ENCODE assay signal across 8 cellular contexts in genomic region chr2:128317186-128317897, GRCh38. TPM values are rescaled to one million over a fixed set of nuclear protein-coding genes. Genes with fewer than 3 reads are reported as not detected.
DNase-seq lines count a peak whose midpoint lies in the region; ATAC-seq, FAIRE-seq and TF ChIP-seq lines count a peak whose summit lies in the region.

No MANE protein-coding gene starts in this region.

- H3K27me3 Mint-ChIP-seq in T-helper 1 cell treated with Interleukin-12 subunit alpha and Interleukin-12 subunit beta and Interleukin-4 antibody, amounts not matched to agents 30 μg/mL and 1 μg/mL, for 36 hours (ENCODE audit: low read depth) = peaks cover 21% of the 10 kb centered on the region
- peaks cover 23% of the 10 kb centered on the region for H3K27me3 Mint-ChIP-seq in endothelial cell (ENCODE audit: unreplicated experiment)
- H3K27me3 Mint-ChIP-seq in naive thymus-derived CD4-positive, alpha-beta T cell = peaks cover 0 to 19% (median 0%) of the 10 kb centered on the region in 5 donors

- TF ChIP-seq CTCF in D721Med (IDR thresholded peaks at IDR 0.05; ENCODE audit: insufficient read depth, missing control alignments) (no peak), endothelial cell (IDR thresholded peaks at IDR 0.05; ENCODE audit: unreplicated experiment) (no peak)

- peak overlapping the region; percentile 88 for H3K4me3 Mint-ChIP-seq in T-helper 1 cell treated with Interleukin-12 subunit alpha and Interleukin-12 subunit beta and Interleukin-4 antibody, amounts not matched to agents 30 μg/mL and 1 μg/mL, for 36 hours
- peak overlapping the region; percentile 89 for H3K4me3 Mint-ChIP-seq in endothelial cell (ENCODE audit: unreplicated experiment)
- H3K4me3 Mint-ChIP-seq in naive thymus-derived CD4-positive, alpha-beta T cell = peak overlapping the region; percentile 83 to 92 (median 88)

- ATAC-seq in GM19438 (IDR thresholded peaks at IDR 0.05; ENCODE audit: low read depth, unreplicated experiment) (peak; percentile 38), HG03460 (IDR thresholded peaks at IDR 0.05; ENCODE audit: unreplicated experiment) (peak; percentile 45)
- no peak for ATAC-seq in naive thymus-derived CD4-positive, alpha-beta T cell

- intact Hi-C loops in naive thymus-derived CD4-positive, alpha-beta T cell (cut with micrococcal nuclease) = loop anchor here (5.0 to 10.0 kb wide), 4 partner anchors 85 to 615 kb away; partner anchors contain the start of genes SFT2D3 (in 1 of the 2) and UGGT1 (in 1 of the 2)

- H3K4me1 ChIP-seq in naive thymus-derived CD4-positive, alpha-beta T cell (ENCODE audit: control insufficient read depth in 2 of 2, insufficient read depth in 2 of 2, low read length in 2 of 2) = peaks cover 15 to 30% of the 10 kb centered on the region in 2 donors

- no peak overlapping the region for H3K27ac ChIP-seq in naive thymus-derived CD4-positive, alpha-beta T cell (ENCODE audit: low read depth, low read length)

- peak overlapping the region; percentile 63 for H3K4me3 ChIP-seq in naive thymus-derived CD4-positive, alpha-beta T cell (ENCODE audit: low read length)

- POLR2A ChIA-PET in naive thymus-derived CD4-positive, alpha-beta T cell (lab: Charles Lee) = no interaction called here

- no peaks in the 10 kb centered on the region for H3K9me3 ChIP-seq in naive thymus-derived CD4-positive, alpha-beta T cell (ENCODE audit: control insufficient read depth in 2 of 3, low read length in 3 of 3)

- H3K36me3 ChIP-seq in naive thymus-derived CD4-positive, alpha-beta T cell (ENCODE audit: control insufficient read depth in 2 of 3, insufficient read depth in 3 of 3, low read length in 3 of 3) = peaks cover 0 to 3% (median 0%) of the 10 kb centered on the region in 3 experiments

- peak overlapping the region; percentile 70 for H3K27ac Mint-ChIP-seq in T-helper 1 cell treated with Interleukin-12 subunit alpha and Interleukin-12 subunit beta and Interleukin-4 antibody, amounts not matched to agents 30 μg/mL and 1 μg/mL, for 36 hours
- H3K27ac Mint-ChIP-seq in endothelial cell (ENCODE audit: unreplicated experiment) = no peak overlapping the region
- peak overlapping the region in 6 of 9 donors; percentile 8 to 71 (median 64) for H3K27ac Mint-ChIP-seq in naive thymus-derived CD4-positive, alpha-beta T cell

- FAIRE-seq in D721Med (lab: Jason Lieb, UNC) = no peak

- CTCF ChIA-PET in naive thymus-derived CD4-positive, alpha-beta T cell (lab: Charles Lee) = no interaction called here

- H3K27me3 ChIP-seq in naive thymus-derived CD4-positive, alpha-beta T cell (ENCODE audit: control insufficient read depth in 2 of 2, insufficient read depth in 2 of 2, low read length in 2 of 2) = no peaks in the 10 kb centered on the region

- DNase-seq in D721Med (ENCODE audit: insufficient read length, low spot score) (peak; percentile 21), endothelial cell (ENCODE audit: low spot score) (peak; percentile 8), GOT3 (lab: John Stamatoyannopoulos, UW) (no peak), DMS114 treated with DMSO at 0.1 percent for 48 hours (lab: John Stamatoyannopoulos, UW; ENCODE audit: unreplicated experiment) (no peak)
- DNase-seq in naive thymus-derived CD4-positive, alpha-beta T cell = peak in 4 of 9 donors; percentile 15 to 34 (median 19)

- H3K36me3 Mint-ChIP-seq in T-helper 1 cell treated with Interleukin-12 subunit alpha and Interleukin-12 subunit beta and Interleukin-4 antibody, amounts not matched to agents 30 μg/mL and 1 μg/mL, for 36 hours (ENCODE audit: low read depth) = peaks cover 2% of the 10 kb centered on the region
- H3K36me3 Mint-ChIP-seq in endothelial cell (ENCODE audit: low read depth, unreplicated experiment) = peaks cover 12% of the 10 kb centered on the region
- H3K36me3 Mint-ChIP-seq in naive thymus-derived CD4-positive, alpha-beta T cell = peaks cover 0 to 6% (median 0%) of the 10 kb centered on the region in 5 donors

- H3K4me1 Mint-ChIP-seq in T-helper 1 cell treated with Interleukin-12 subunit alpha and Interleukin-12 subunit beta and Interleukin-4 antibody, amounts not matched to agents 30 μg/mL and 1 μg/mL, for 36 hours (ENCODE audit: low read depth) = peaks cover 29% of the 10 kb centered on the region
- H3K4me1 Mint-ChIP-seq in endothelial cell (ENCODE audit: unreplicated experiment) = peaks cover 12% of the 10 kb centered on the region
- H3K4me1 Mint-ChIP-seq in naive thymus-derived CD4-positive, alpha-beta T cell = peaks cover 31 to 58% (median 51%) of the 10 kb centered on the region in 7 donors

- no peaks in the 10 kb centered on the region for H3K9me3 Mint-ChIP-seq in T-helper 1 cell treated with Interleukin-12 subunit alpha and Interleukin-12 subunit beta and Interleukin-4 antibody, amounts not matched to agents 30 μg/mL and 1 μg/mL, for 36 hours
- no peaks in the 10 kb centered on the region for H3K9me3 Mint-ChIP-seq in endothelial cell (ENCODE audit: unreplicated experiment)
- peaks cover 0 to 1% (median 0%) of the 10 kb centered on the region in 11 donors for H3K9me3 Mint-ChIP-seq in naive thymus-derived CD4-positive, alpha-beta T cell

RNA-seq across cellular contexts. Expression of gene HS6ST1, which starts 1.3 kb away (rescaled TPM):
- 23.3 TPM for total RNA-seq in endothelial cell (ENCODE audit: unreplicated experiment)
- total RNA-seq in naive thymus-derived CD4-positive, alpha-beta T cell = 10 to 100 TPM; 10.3 to 14.3 (median 13.1) TPM
- 1 to 10 TPM; 1.6 to 4.3 TPM for polyA plus RNA-seq in naive thymus-derived CD4-positive, alpha-beta T cell

Comparison
In these comparisons a context has a peak if more than half of its experiments do, and no peak if none do; other contexts are left out.
1. DNase-seq: peak in D721Med (single experiment) and endothelial cell (single experiment); none in GOT3 (single experiment) and DMS114 treated with DMSO at 0.1 percent for 48 hours (single experiment).
2. Peak in every context shown above with its lines, with median percentiles within 50 percentile points of each other: H3K4me3 Mint-ChIP-seq.